1 cellular context compared by ENCODE assay signal in genomic region chr5:143041-143440, GRCh38.
TF ChIP-seq lines count a peak whose summit lies in the region.

No MANE protein-coding gene starts in this region.

TF ChIP-seq in HepG2, 621 proteins besides CTCF, POLR2A, EP300 and RAD21:
- TF ChIP-seq THAP9 (CRISPR knock-in tag; IDR thresholded peaks at IDR 0.05; ENCODE audit: borderline replicate concordance) (no peak), KLF16 (CRISPR knock-in tag; IDR thresholded peaks at IDR 0.05) (no peak), ZNF639 (CRISPR knock-in tag; conservative IDR thresholded peaks at IDR 0.05) (no peak), ZNF331 (CRISPR knock-in tag; IDR thresholded peaks at IDR 0.05) (no peak), RFX5 (IDR thresholded peaks at IDR 0.05; ENCODE audit: low read depth, low read length) (no peak), ZNF354B (CRISPR knock-in tag; IDR thresholded peaks at IDR 0.05) (no peak), ZNF296 (CRISPR knock-in tag; conservative IDR thresholded peaks at IDR 0.05) (no peak), ZNF292 (CRISPR knock-in tag; IDR thresholded peaks at IDR 0.05; ENCODE audit: borderline replicate concordance, low read depth) (no peak), SP5 (CRISPR knock-in tag; IDR thresholded peaks at IDR 0.05; ENCODE audit: borderline replicate concordance, low read depth) (no peak), MLX (CRISPR knock-in tag; IDR thresholded peaks at IDR 0.05) (no peak), GMEB1 (CRISPR knock-in tag; IDR thresholded peaks at IDR 0.05; ENCODE audit: borderline replicate concordance) (no peak)
